In genomic region chr6:114195736-114196403, GRCh38 we compare ENCODE assay signal across 1 cellular context.
TF ChIP-seq lines count a peak whose summit lies in the region.

No MANE protein-coding gene starts in this region.

TF ChIP-seq in GM23338, 12 proteins besides CTCF, POLR2A, EP300 and RAD21 (continued from another document):
- no peak; the same call in 1 of the 2 replicates for TF ChIP-seq ZNF462 (CRISPR knock-in tag; IDR thresholded peaks at IDR 0.05)
